In the genomic region with DNA sequence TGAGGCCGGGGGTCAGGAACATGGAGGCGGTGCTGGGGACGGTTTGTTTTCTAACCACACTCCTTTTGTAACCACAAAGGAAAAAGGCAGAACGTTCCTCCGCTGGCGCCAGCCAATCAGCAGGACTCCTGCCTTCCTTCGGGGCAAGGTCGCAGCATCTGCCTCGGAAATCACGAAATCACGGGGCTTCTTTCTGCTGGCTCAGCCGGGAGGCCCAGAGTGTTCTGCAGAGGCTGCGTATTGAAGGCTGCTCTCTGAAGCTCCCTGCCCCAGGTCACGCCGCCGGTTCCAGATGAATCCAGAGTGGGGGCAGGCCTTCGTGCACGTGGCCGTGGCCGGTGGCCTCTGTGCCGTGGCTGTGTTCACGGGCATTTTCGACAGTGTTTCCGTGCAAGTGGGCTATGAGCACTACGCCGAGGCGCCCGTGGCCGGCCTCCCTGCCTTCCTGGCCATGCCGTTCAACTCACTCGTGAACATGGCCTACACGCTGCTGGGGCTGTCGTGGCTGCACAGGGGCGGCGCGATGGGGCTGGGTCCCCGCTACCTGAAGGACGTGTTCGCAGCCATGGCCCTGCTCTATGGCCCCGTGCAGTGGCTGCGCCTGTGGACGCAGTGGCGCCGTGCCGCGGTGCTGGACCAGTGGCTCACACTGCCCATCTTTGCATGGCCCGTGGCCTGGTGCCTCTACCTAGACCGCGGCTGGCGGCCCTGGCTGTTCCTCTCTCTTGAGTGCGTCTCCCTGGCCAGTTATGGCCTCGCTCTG, we compare ENCODE assay signal across 9 cellular contexts. TPM values are rescaled to one million over a fixed set of nuclear protein-coding genes. Genes with fewer than 3 reads are reported as not detected.
DNase-seq lines count a peak whose midpoint lies in the region; ATAC-seq and TF ChIP-seq lines count a peak whose summit lies in the region.
"Had no signal": no experiment of that assay in that cellular context is flagged by ENCODE, and none has a peak within 500 bp of the region (broad histone marks: within the 10 kb centered on the region; RNA-seq: fewer than 3 reads in every experiment).

No MANE protein-coding gene starts in this region.

- ATAC-seq in HG03565 (IDR thresholded peaks at IDR 0.05; ENCODE audit: unreplicated experiment) (no peak), HG03432 (IDR thresholded peaks at IDR 0.05; ENCODE audit: unreplicated experiment) (no peak), GM21381 (IDR thresholded peaks at IDR 0.05; ENCODE audit: unreplicated experiment) (no peak)

- no peaks in the 10 kb centered on the region for H3K27me3 Mint-ChIP-seq in activated naive CD4-positive, alpha-beta T cell treated with anti-CD3 and anti-CD28 coated beads, Interleukin-2, amount 50 U/mL, for 24 hours

- H3K4me3 ChIP-seq in mucosa of rectum (ENCODE audit: low read length in 2 of 2) (no peak overlapping the region), uterus (no peak overlapping the region)

- H3K27ac ChIP-seq in mucosa of rectum (ENCODE audit: low read depth in 2 of 2, low read length in 2 of 2): peak overlapping the region; percentile 34 to 49
- H3K27ac ChIP-seq in uterus: peak overlapping the region; percentile 61 to 62

- H3K9me3 Mint-ChIP-seq in activated naive CD4-positive, alpha-beta T cell treated with anti-CD3 and anti-CD28 coated beads, Interleukin-2, amount 50 U/mL, for 24 hours: no peaks in the 10 kb centered on the region

- H3K9me3 ChIP-seq in mucosa of rectum (ENCODE audit: control insufficient read depth in 2 of 2, low read length in 2 of 2): no peaks in the 10 kb centered on the region
- H3K9me3 ChIP-seq in uterus: no peaks in the 10 kb centered on the region

- H3K36me3 ChIP-seq in mucosa of rectum (ENCODE audit: control insufficient read depth in 2 of 2, insufficient read depth in 2 of 2, low read length in 2 of 2) (no peaks in the 10 kb centered on the region), uterus (no peaks in the 10 kb centered on the region)

- peak overlapping the region; percentile 74 for H3K4me3 Mint-ChIP-seq in activated naive CD4-positive, alpha-beta T cell treated with anti-CD3 and anti-CD28 coated beads, Interleukin-2, amount 50 U/mL, for 24 hours

- H3K4me1 Mint-ChIP-seq in activated naive CD4-positive, alpha-beta T cell treated with anti-CD3 and anti-CD28 coated beads, Interleukin-2, amount 50 U/mL, for 24 hours: peaks cover 34% of the 10 kb centered on the region

- no peak for TF ChIP-seq CTCF in uterus (IDR thresholded peaks at IDR 0.05)

- H3K27ac Mint-ChIP-seq in activated naive CD4-positive, alpha-beta T cell treated with anti-CD3 and anti-CD28 coated beads, Interleukin-2, amount 50 U/mL, for 24 hours: peak overlapping the region; percentile 88

- DNase-seq in activated naive CD4-positive, alpha-beta T cell treated with Interleukin-2 at 50 U/mL for 16 hours: peak; percentile 62
- no peak for DNase-seq in activated naive CD4-positive, alpha-beta T cell treated with anti-CD3 and anti-CD28 coated beads, Interleukin-2, amount 50 U/mL, for 16 hours
- peak; percentile 69 to 70 for DNase-seq in uterus
- DNase-seq: SW 1271 had no signal

- H3K4me1 ChIP-seq in mucosa of rectum (ENCODE audit: control insufficient read depth in 2 of 2, insufficient read depth in 2 of 2, low read length in 2 of 2): peaks cover 7 to 14% of the 10 kb centered on the region in 2 donors
- H3K4me1 ChIP-seq in uterus: no peaks in the 10 kb centered on the region

- no peak overlapping the region for H3K9ac ChIP-seq in mucosa of rectum (ENCODE audit: low read depth in 1 of 2, low read length in 2 of 2)

- no peak for TF ChIP-seq POLR2A in uterus (IDR thresholded peaks at IDR 0.05)

- H3K27me3 ChIP-seq in mucosa of rectum (ENCODE audit: control insufficient read depth in 2 of 2, insufficient read depth in 2 of 2, low read length in 2 of 2): peaks cover 5 to 11% of the 10 kb centered on the region in 2 donors
- no peaks in the 10 kb centered on the region for H3K27me3 ChIP-seq in uterus

- H3K36me3 Mint-ChIP-seq in activated naive CD4-positive, alpha-beta T cell treated with anti-CD3 and anti-CD28 coated beads, Interleukin-2, amount 50 U/mL, for 24 hours: no peaks in the 10 kb centered on the region

- intact Hi-C loops in uterus (cut with DNase I; ENCODE audit: low total_unique reads): no loop called here

RNA-seq across cellular contexts. Expression of a gene that starts 9.4 kb away (rescaled TPM):
- 1 to 10 TPM in 3 of 4 donors, not detected in 1; 2.5 to 9.6 (median 6.2) TPM for total RNA-seq in uterus

RNA-seq across cellular contexts. Expression of a gene that starts 10.3 kb away (rescaled TPM):
- 10 to 100 TPM; 20.9 to 65.7 (median 37.3) TPM for total RNA-seq in uterus

RNA-seq across cellular contexts. Expression of a gene that starts 37.5 kb away (rescaled TPM):
- total RNA-seq in uterus: 1 to 10 TPM in 3 of 4 donors, under 1 TPM in 1; 0.77 to 5.9 (median 2.6) TPM

RNA-seq across cellular contexts. Expression of a gene that starts 37.8 kb away (rescaled TPM):
- total RNA-seq in uterus: 10 to 100 TPM in 3 of 4 donors, 1 to 10 TPM in 1; 9.7 to 52.6 (median 35.8) TPM

RNA-seq across cellular contexts. Expression of a gene that starts 47.1 kb away (rescaled TPM):
- total RNA-seq in uterus: 100 to 1,000 TPM in 2 of 4 donors, 10 to 100 TPM in 2; 37.9 to 198 (median 109) TPM
